1 cellular context compared by ENCODE assay signal in the genomic region with DNA sequence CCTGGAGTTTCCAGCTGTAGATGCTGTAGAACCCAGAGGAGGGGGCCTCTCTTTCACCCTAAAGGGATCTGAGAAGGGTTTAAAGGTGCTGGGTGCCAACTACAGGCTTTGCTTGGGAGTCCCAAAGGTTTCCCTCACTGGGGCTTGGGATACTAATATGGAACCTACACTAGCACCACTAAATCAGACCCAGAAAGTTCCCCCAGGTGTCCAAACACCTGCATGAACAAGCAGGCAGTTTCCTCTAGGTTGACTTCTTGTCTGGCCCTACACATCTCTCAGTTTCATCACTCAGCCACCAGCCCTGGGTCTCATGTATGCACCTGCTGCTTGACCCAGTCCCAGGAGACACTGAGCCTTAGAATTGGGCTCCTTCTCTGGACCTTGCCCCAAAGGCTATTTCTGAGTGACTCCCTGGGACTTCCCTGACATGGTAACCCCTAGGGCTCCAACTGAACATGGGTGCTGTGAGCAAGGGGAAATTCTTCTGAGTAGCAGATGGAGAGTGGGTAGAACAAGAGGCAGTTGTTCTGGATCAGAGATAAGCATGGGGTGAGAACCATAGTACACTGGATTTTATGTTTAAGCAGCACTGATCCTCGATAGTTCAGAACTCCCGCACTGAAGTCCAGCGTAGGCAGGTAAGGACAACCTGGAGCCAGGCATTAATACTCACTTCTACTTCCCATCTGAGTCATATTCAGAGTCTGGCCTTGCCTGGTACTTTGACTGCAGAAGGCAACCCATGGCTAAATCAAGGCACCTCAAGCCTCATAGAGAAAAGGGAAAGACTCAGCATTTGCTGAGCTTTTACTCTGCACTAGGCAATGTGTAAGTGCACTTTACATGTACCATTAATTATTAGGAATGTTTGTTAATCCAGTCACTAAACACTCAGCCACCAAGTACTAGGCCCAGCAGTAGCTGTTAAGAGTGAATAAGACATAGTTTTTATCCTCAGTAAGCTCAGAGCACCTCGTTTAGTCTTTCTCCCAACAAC.
TF ChIP-seq lines count a peak whose summit lies in the region.

No MANE protein-coding gene starts in this region.

TF ChIP-seq in SK-N-SH, 30 proteins besides CTCF, POLR2A, EP300 and RAD21 (continued from another document):
- TF ChIP-seq, protein P1, sequence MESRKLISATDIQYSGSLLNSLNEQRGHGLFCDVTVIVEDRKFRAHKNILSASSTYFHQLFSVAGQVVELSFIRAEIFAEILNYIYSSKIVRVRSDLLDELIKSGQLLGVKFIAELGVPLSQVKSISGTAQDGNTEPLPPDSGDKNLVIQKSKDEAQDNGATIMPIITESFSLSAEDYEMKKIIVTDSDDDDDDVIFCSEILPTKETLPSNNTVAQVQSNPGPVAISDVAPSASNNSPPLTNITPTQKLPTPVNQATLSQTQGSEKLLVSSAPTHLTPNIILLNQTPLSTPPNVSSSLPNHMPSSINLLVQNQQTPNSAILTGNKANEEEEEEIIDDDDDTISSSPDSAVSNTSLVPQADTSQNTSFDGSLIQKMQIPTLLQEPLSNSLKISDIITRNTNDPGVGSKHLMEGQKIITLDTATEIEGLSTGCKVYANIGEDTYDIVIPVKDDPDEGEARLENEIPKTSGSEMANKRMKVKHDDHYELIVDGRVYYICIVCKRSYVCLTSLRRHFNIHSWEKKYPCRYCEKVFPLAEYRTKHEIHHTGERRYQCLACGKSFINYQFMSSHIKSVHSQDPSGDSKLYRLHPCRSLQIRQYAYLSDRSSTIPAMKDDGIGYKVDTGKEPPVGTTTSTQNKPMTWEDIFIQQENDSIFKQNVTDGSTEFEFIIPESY (IDR thresholded peaks at IDR 0.05; ENCODE audit: borderline replicate concordance, low read depth): no peak
- TF ChIP-seq, protein P2, sequence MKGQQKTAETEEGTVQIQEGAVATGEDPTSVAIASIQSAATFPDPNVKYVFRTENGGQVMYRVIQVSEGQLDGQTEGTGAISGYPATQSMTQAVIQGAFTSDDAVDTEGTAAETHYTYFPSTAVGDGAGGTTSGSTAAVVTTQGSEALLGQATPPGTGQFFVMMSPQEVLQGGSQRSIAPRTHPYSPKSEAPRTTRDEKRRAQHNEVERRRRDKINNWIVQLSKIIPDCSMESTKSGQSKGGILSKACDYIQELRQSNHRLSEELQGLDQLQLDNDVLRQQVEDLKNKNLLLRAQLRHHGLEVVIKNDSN (IDR thresholded peaks at IDR 0.05; ENCODE audit: borderline replicate concordance, low read depth): no peak
- TF ChIP-seq CHD2 (IDR thresholded peaks at IDR 0.05; ENCODE audit: low read length, partially characterized antibody): no peak
